In the genomic region with DNA sequence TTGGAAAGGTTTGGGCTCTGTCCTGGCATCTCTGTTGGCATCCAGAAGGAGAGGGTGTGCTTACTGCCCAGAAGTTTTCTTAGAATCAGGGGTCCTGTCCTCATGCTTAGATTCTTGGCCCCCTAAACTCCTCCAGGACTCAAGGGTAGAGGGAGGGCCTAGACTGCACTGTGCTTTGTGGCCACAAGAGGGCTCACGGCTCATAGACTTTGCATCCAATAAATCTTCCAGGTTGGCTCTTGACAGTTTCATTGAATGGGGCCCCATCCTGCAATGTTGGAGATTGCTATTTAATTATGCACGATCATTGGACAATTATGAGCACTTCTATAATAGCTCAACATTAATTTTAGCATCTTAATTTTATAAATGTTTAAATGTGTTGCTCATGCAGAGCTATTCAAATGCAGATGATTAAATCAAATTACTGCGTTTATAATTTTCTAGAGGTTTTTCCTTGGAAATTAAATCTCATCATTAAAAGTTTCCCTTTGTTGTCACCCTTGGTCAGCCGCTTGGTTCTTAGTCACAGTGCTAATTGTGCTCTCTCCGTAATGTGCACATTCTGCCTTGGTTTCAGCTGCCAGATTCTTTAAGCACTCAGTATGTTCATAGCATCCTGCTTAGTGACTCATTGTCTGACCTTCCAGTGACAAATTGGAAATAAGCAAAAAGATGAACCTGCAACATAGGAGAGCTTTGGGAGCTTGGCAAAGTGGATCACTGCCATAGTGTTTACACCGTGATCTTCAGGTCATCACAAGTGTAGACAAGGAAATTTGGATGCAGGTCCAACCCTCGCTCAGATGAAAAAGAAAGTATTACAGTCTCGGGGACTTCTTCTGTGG, we compare ENCODE assay signal across 8 cellular contexts. TPM values are rescaled to one million over a fixed set of nuclear protein-coding genes. Genes with fewer than 3 reads are reported as not detected.
DNase-seq lines count a peak whose midpoint lies in the region; ATAC-seq, FAIRE-seq and TF ChIP-seq lines count a peak whose summit lies in the region.

No MANE protein-coding gene starts in this region.

- ATAC-seq in HG03175 (IDR thresholded peaks at IDR 0.05; ENCODE audit: unreplicated experiment) (peak; percentile 69), GM21737 (IDR thresholded peaks at IDR 0.05; ENCODE audit: unreplicated experiment) (no peak), HG03135 (IDR thresholded peaks at IDR 0.05; ENCODE audit: unreplicated experiment) (no peak)

- H3K9me3 Mint-ChIP-seq in mesothelial cell of epicardium = no peaks in the 10 kb centered on the region

- no peak overlapping the region for H3K27ac Mint-ChIP-seq in mesothelial cell of epicardium

- peak; percentile 85 for TF ChIP-seq CTCF in AG09319 (IDR thresholded peaks at IDR 0.05; ENCODE audit: low read depth, low read length)
- TF ChIP-seq CTCF in mesothelial cell of epicardium (IDR thresholded peaks at IDR 0.05; ENCODE audit: unreplicated experiment) = peak; percentile 92

- DNase-seq in AG09319 (ENCODE audit: extremely low read depth, low read depth) (no peak), GM04503 (ENCODE audit: low read depth) (peak; percentile 57), RCC 7860 (ENCODE audit: low spot score) (peak; percentile 88), dermis microvascular lymphatic vessel endothelial cell (ENCODE audit: low read depth in 2 of 2) (peak; percentile 1 to 31), mesothelial cell of epicardium (ENCODE audit: low spot score in 2 of 2, unreplicated experiment in 2 of 2) (peak in 1 of 2 experiments; percentile 48)

- peaks cover 1% of the 10 kb centered on the region for H3K4me1 Mint-ChIP-seq in mesothelial cell of epicardium

- no peaks in the 10 kb centered on the region for H3K36me3 Mint-ChIP-seq in mesothelial cell of epicardium

- H3K27me3 Mint-ChIP-seq in mesothelial cell of epicardium (ENCODE audit: low read depth) = peaks cover 28% of the 10 kb centered on the region

- FAIRE-seq in RCC 7860 (lab: Jason Lieb, UNC) = peak; percentile 93

- H3K4me3 Mint-ChIP-seq in mesothelial cell of epicardium = no peak overlapping the region

RNA-seq across cellular contexts. Expression of a gene that starts 33.5 kb away (rescaled TPM):
- total RNA-seq in dermis microvascular lymphatic vessel endothelial cell (not detected in 2 replicates), mesothelial cell of epicardium (7.4 to 8.8 TPM (median 8.7 TPM) in 3 replicates)
